2 cellular contexts compared by ENCODE assay signal in genomic region chr3:142951814-142952213, GRCh38.
TF ChIP-seq lines count a peak whose summit lies in the region.

No MANE protein-coding gene starts in this region.

TF ChIP-seq in HEK293, 187 proteins besides CTCF, POLR2A, EP300 and RAD21 (continued from another document):
- no peak for TF ChIP-seq ZNF548 (tag by site-specific recombination; IDR thresholded peaks at IDR 0.05)

TF ChIP-seq in K562, 482 proteins besides CTCF, POLR2A, EP300 and RAD21 (continued from another document):
- TF ChIP-seq EZH2 (IDR thresholded peaks at IDR 0.05; ENCODE audit: borderline replicate concordance, low read depth, low read length): no peak
